In genomic region chr10:71865561-71866041, GRCh38 we compare ENCODE assay signal across 1 cellular context.
TF ChIP-seq lines count a peak whose summit lies in the region.

No MANE protein-coding gene starts in this region.

TF ChIP-seq in H1, 55 proteins besides CTCF, POLR2A, EP300 and RAD21:
- TF ChIP-seq JUND (IDR thresholded peaks at IDR 0.05; ENCODE audit: low read length) (no peak), SIX5 (IDR thresholded peaks at IDR 0.05; ENCODE audit: low read depth, low read length) (no peak)
